In the genomic region with DNA sequence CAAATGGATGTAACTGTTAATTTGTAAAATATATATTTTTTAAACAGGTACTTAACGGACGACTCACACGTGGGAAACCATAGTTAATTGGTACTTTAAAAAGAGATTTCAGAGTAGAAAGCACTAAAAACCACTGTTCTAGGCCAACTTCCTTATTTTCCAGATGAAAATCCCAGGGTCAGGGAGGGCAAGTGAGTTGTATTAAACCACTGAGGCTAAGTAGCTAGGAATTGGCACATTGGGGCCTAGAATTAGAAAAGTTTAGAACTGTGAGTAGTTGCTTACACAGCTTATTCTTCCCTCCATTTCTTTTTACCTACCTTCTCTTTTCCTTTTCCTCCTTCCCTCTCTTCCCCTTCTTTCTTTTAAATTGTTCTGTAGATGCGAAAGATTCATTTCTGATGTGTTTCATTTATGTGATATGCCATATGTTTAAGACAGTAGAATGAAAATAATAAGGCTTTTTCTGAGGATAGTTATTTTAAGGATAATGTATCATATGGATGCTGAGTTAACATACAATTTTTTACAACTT, we compare ENCODE assay signal across 1 cellular context.
A peak's percentile ranks its signal among the peaks of the same experiment; 100 is the strongest.
TF ChIP-seq lines count a peak whose summit lies in the region.

No MANE protein-coding gene starts in this region.

TF ChIP-seq in K562, 482 proteins besides CTCF, POLR2A, EP300 and RAD21:
- TF ChIP-seq ZNF253 (CRISPR knock-in tag; conservative IDR thresholded peaks at IDR 0.05) (no peak), ZNF316 (IDR thresholded peaks at IDR 0.05) (peak; percentile 66), SMAD3 (CRISPR knock-in tag; conservative IDR thresholded peaks at IDR 0.05) (no peak), KAT2B (IDR thresholded peaks at IDR 0.05; ENCODE audit: low read depth, low read length) (no peak), ZBTB9 (CRISPR knock-in tag; IDR thresholded peaks at IDR 0.05) (no peak), SRSF3 (IDR thresholded peaks at IDR 0.05; ENCODE audit: insufficient read depth, low read length) (no peak), C11orf30 (IDR thresholded peaks at IDR 0.05; ENCODE audit: low read depth) (peak; percentile 37; the same call in 1 of the 2 replicates), BRCA1 (IDR thresholded peaks at IDR 0.05) (no peak), BRCA1 (CRISPR knock-in tag; IDR thresholded peaks at IDR 0.05) (no peak), XRCC4 (IDR thresholded peaks at IDR 0.05; ENCODE audit: extremely low read depth, insufficient read depth, insufficient read length) (no peak), ASH1L (IDR thresholded peaks at IDR 0.05; ENCODE audit: borderline replicate concordance, low read depth, partially characterized antibody) (no peak), SPI1 (IDR thresholded peaks at IDR 0.05; ENCODE audit: borderline replicate concordance, low read depth, low read length) (0 out of 2 replicates have a peak, but pooled peaks have one; percentile 12), RBM14 (IDR thresholded peaks at IDR 0.05; ENCODE audit: borderline replicate concordance, insufficient read depth, low read depth, low read length) (no peak), ELF2 (CRISPR knock-in tag; IDR thresholded peaks at IDR 0.05) (no peak), GTF2E2 (tag; IDR thresholded peaks at IDR 0.05) (no peak), KLF1 (tag; IDR thresholded peaks at IDR 0.05) (no peak), ZNF431 (CRISPR knock-in tag; IDR thresholded peaks at IDR 0.05) (no peak)
- TF ChIP-seq, protein P1, sequence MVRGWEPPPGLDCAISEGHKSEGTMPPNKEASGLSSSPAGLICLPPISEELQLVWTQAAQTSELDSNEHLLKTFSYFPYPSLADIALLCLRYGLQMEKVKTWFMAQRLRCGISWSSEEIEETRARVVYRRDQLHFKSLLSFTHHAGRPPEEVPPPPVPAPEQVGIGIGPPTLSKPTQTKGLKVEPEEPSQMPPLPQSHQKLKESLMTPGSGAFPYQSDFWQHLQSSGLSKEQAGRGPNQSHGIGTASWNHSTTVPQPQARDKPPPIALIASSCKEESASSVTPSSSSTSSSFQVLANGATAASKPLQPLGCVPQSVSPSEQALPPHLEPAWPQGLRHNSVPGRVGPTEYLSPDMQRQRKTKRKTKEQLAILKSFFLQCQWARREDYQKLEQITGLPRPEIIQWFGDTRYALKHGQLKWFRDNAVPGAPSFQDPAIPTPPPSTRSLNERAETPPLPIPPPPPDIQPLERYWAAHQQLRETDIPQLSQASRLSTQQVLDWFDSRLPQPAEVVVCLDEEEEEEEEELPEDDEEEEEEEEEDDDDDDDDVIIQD (CRISPR knock-in tag; IDR thresholded peaks at IDR 0.05), result no peak
- TF ChIP-seq, protein P2, sequence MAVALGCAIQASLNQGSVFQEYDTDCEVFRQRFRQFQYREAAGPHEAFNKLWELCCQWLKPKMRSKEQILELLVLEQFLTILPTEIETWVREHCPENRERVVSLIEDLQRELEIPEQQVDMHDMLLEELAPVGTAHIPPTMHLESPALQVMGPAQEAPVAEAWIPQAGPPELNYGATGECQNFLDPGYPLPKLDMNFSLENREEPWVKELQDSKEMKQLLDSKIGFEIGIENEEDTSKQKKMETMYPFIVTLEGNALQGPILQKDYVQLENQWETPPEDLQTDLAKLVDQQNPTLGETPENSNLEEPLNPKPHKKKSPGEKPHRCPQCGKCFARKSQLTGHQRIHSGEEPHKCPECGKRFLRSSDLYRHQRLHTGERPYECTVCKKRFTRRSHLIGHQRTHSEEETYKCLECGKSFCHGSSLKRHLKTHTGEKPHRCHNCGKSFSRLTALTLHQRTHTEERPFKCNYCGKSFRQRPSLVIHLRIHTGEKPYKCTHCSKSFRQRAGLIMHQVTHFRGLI (CRISPR knock-in tag; IDR thresholded peaks at IDR 0.05), result no peak
- TF ChIP-seq, protein P3, sequence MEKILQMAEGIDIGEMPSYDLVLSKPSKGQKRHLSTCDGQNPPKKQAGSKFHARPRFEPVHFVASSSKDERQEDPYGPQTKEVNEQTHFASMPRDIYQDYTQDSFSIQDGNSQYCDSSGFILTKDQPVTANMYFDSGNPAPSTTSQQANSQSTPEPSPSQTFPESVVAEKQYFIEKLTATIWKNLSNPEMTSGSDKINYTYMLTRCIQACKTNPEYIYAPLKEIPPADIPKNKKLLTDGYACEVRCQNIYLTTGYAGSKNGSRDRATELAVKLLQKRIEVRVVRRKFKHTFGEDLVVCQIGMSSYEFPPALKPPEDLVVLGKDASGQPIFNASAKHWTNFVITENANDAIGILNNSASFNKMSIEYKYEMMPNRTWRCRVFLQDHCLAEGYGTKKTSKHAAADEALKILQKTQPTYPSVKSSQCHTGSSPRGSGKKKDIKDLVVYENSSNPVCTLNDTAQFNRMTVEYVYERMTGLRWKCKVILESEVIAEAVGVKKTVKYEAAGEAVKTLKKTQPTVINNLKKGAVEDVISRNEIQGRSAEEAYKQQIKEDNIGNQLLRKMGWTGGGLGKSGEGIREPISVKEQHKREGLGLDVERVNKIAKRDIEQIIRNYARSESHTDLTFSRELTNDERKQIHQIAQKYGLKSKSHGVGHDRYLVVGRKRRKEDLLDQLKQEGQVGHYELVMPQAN (IDR thresholded peaks at IDR 0.05; ENCODE audit: borderline replicate concordance), result no peak
